ENCODE assay signal across 8 cellular contexts in genomic region chr17:75587718-75588545, GRCh38. TPM values are rescaled to one million over a fixed set of nuclear protein-coding genes. Genes with fewer than 3 reads are reported as not detected.
DNase-seq lines count a peak whose midpoint lies in the region; ATAC-seq and TF ChIP-seq lines count a peak whose summit lies in the region.

Gene MYO15B, plus strand, starts transcription at chr17:75587800. Its CDS starts 258 bp downstream, at chr17:75588058.

- H3K79me2 ChIP-seq in ACC112 (ENCODE audit: control insufficient read depth, insufficient read depth, low read length, unreplicated experiment) = no peaks in the 10 kb centered on the region

- TF ChIP-seq CTCF in adrenal gland (IDR thresholded peaks at IDR 0.05) (peak in 3 of 6 experiments; percentile 17 to 57 (median 26)), sigmoid colon (IDR thresholded peaks at IDR 0.05) (peak in 3 of 4 experiments; percentile 25 to 35 (median 27))

- 16 to 25% (median 18%) methylated on average over 40 to 76 of the region's 76 CpGs for WGBS in adrenal gland, 4 donors
- WGBS in iPS DF 6.9 (ENCODE audit: insufficient coverage, insufficient read length) = no CpG with 5 or more reads among the region's 76 CpGs
- WGBS in sigmoid colon, 2 donors = 7 to 42% methylated on average over 76 of the region's 76 CpGs

- DNase-seq in adrenal gland (peak; percentile 38 to 61 (median 49)), iPS DF 6.9 (ENCODE audit: low read depth, low spot score) (no peak), sigmoid colon (peak; percentile 72), NCI-H226 (no peak), RKO (ENCODE audit: low spot score) (no peak)

- peak within 1 kb of the TSS; percentile 69; the same call in 1 of the 2 replicates for H3K4me3 ChIP-seq in ACC112 (ENCODE audit: low read depth, low read length)
- H3K4me3 ChIP-seq in adrenal gland = peak within 1 kb of the TSS in 2 of 4 donors; percentile 27 to 78
- peak within 1 kb of the TSS; percentile 44; the same call in 1 of the 2 replicates for H3K4me3 ChIP-seq in iPS DF 6.9 (ENCODE audit: low read length)
- H3K4me3 ChIP-seq in sigmoid colon = peak within 1 kb of the TSS; percentile 52 to 69 (median 67)

- no peaks in the 10 kb centered on the region for H3K4me1 ChIP-seq in ACC112 (ENCODE audit: control insufficient read depth, insufficient read depth, low read length, unreplicated experiment)
- H3K4me1 ChIP-seq in adrenal gland (replicated peaks in 1 of 2) = peaks cover 0 to 10% of the 10 kb centered on the region in 2 donors
- H3K4me1 ChIP-seq in iPS DF 6.9 (ENCODE audit: control insufficient read depth, insufficient read depth, low read length) = peaks cover 3% of the 10 kb centered on the region
- peaks cover 3 to 22% (median 12%) of the 10 kb centered on the region in 4 donors for H3K4me1 ChIP-seq in sigmoid colon

- H3K36me3 ChIP-seq in ACC112 (ENCODE audit: insufficient read depth, low read length) (no peaks in the 10 kb centered on the region), adrenal gland (replicated peaks in 1 of 2) (no peaks in the 10 kb centered on the region), iPS DF 6.9 (ENCODE audit: control insufficient read depth, insufficient read depth, low read length) (no peaks in the 10 kb centered on the region), sigmoid colon (no peaks in the 10 kb centered on the region)

- no peak for TF ChIP-seq POLR2A in adrenal gland (IDR thresholded peaks at IDR 0.05)
- no peak for TF ChIP-seq POLR2A in sigmoid colon (IDR thresholded peaks at IDR 0.05)

- intact Hi-C loops in adrenal gland (cut with DNase I) = loop anchor here in 1 of 2 donors (5.0 kb wide), 1 partner anchor 61 kb away; the partner anchor contains the start of gene LLGL2
- intact Hi-C loops in sigmoid colon (cut with DNase I) = loop anchor here (2.0 to 10.0 kb wide), 3 partner anchors 63 to 303 kb away; partner anchors contain the start of genes GRB2, LLGL2 and SLC25A19

- H3K9me3 Mint-ChIP-seq in T-helper 1 cell treated with Interleukin-12 subunit alpha and Interleukin-12 subunit beta and Interleukin-4 antibody, amounts not matched to agents 30 μg/mL and 1 μg/mL, for 36 hours = no peaks in the 10 kb centered on the region

- no peak within 1 kb of the TSS for H2AFZ ChIP-seq in ACC112 (ENCODE audit: low read length, unreplicated experiment)

- H3K27me3 ChIP-seq in ACC112 (ENCODE audit: insufficient read depth, low read length) = peaks cover 38% of the 10 kb centered on the region
- H3K27me3 ChIP-seq in adrenal gland = no peaks in the 10 kb centered on the region
- no peaks in the 10 kb centered on the region for H3K27me3 ChIP-seq in iPS DF 6.9 (ENCODE audit: control insufficient read depth, insufficient read depth, low read length)
- peaks cover 0 to 5% (median 0%) of the 10 kb centered on the region in 3 donors for H3K27me3 ChIP-seq in sigmoid colon

- H3K4me3 Mint-ChIP-seq in T-helper 1 cell treated with Interleukin-12 subunit alpha and Interleukin-12 subunit beta and Interleukin-4 antibody, amounts not matched to agents 30 μg/mL and 1 μg/mL, for 36 hours = peak within 1 kb of the TSS; percentile 51

- H3K27ac ChIP-seq in ACC112 (ENCODE audit: low read depth, low read length) (no peak within 1 kb of the TSS), adrenal gland (peak within 1 kb of the TSS in 4 of 5 donors; percentile 78 to 95 (median 85)), iPS DF 6.9 (ENCODE audit: low read length) (no peak within 1 kb of the TSS), sigmoid colon (peak within 1 kb of the TSS; percentile 80 to 94 (median 88))

- peaks cover 7% of the 10 kb centered on the region for H3K4me1 Mint-ChIP-seq in T-helper 1 cell treated with Interleukin-12 subunit alpha and Interleukin-12 subunit beta and Interleukin-4 antibody, amounts not matched to agents 30 μg/mL and 1 μg/mL, for 36 hours (ENCODE audit: low read depth)

- H3K36me3 Mint-ChIP-seq in T-helper 1 cell treated with Interleukin-12 subunit alpha and Interleukin-12 subunit beta and Interleukin-4 antibody, amounts not matched to agents 30 μg/mL and 1 μg/mL, for 36 hours (ENCODE audit: low read depth) = no peaks in the 10 kb centered on the region

- H3K9me3 ChIP-seq in adrenal gland (replicated peaks in 1 of 3) (no peaks in the 10 kb centered on the region), iPS DF 6.9 (ENCODE audit: control insufficient read depth, insufficient read depth, low read length) (no peaks in the 10 kb centered on the region), sigmoid colon (no peaks in the 10 kb centered on the region)

- ATAC-seq in HG02852 (IDR thresholded peaks at IDR 0.05; ENCODE audit: unreplicated experiment) = peak; percentile 7

- H3K27me3 Mint-ChIP-seq in T-helper 1 cell treated with Interleukin-12 subunit alpha and Interleukin-12 subunit beta and Interleukin-4 antibody, amounts not matched to agents 30 μg/mL and 1 μg/mL, for 36 hours (ENCODE audit: low read depth) = peaks cover 30% of the 10 kb centered on the region

- TF ChIP-seq EP300 in sigmoid colon (IDR thresholded peaks at IDR 0.05) = no peak

- peak within 1 kb of the TSS; percentile 55 for H3K27ac Mint-ChIP-seq in T-helper 1 cell treated with Interleukin-12 subunit alpha and Interleukin-12 subunit beta and Interleukin-4 antibody, amounts not matched to agents 30 μg/mL and 1 μg/mL, for 36 hours

RNA-seq across cellular contexts. Expression of gene MYO15B, which starts in this region (rescaled TPM):
- total RNA-seq in adrenal gland (100 to 1,000 TPM in 1 of 8 donors, 10 to 100 TPM in 7; 20.5 to 128 (median 51.3) TPM), sigmoid colon (100 to 1,000 TPM in 1 of 4 donors, 10 to 100 TPM in 3; 33.1 to 117 (median 52.0) TPM)
- polyA plus RNA-seq in adrenal gland (100 to 1,000 TPM in 2 of 3 donors, 1 to 10 TPM in 1; 6.2 to 455 (median 157) TPM), sigmoid colon (100 to 1,000 TPM; 212 to 460 (median 250) TPM)

Comparison
In these comparisons a context has a peak if more than half of its experiments do, and no peak if none do; other contexts are left out.
1. H3K27ac ChIP-seq: peak in adrenal gland (4 of 5) and sigmoid colon (4 of 4); none in ACC112 (single experiment) and iPS DF 6.9 (single experiment).
2. DNase-seq: peak in adrenal gland (7 of 7) and sigmoid colon (single experiment); none in iPS DF 6.9 (single experiment), NCI-H226 (single experiment) and RKO (single experiment).